14 cellular contexts compared by ENCODE assay signal in genomic region chr7:55588379-55588699, GRCh38.
"Had no signal": no experiment of that assay in that cellular context is flagged by ENCODE, and none has a peak within 500 bp of the region (broad histone marks: within the 10 kb centered on the region; RNA-seq: fewer than 3 reads in every experiment).

No MANE protein-coding gene starts in this region.

- H3K9me3 Mint-ChIP-seq: activated CD4-positive, alpha-beta memory T cell treated with anti-CD3 and anti-CD28 coated beads for 36 hours; nephron had no signal

- FAIRE-seq: TTC549 had no signal

- H3K4me1 Mint-ChIP-seq: nephron had no signal

- H3K27me3 ChIP-seq: colonic mucosa, ovary had no signal

- DNase-seq: activated CD4-positive, alpha-beta memory T cell treated with anti-CD3 and anti-CD28 coated beads for 36 hours; activated CD8-positive, alpha-beta memory T cell treated with anti-CD3 and anti-CD28 coated beads, Interleukin-2, amount 50 U/mL, for 4 hours; activated naive CD4-positive, alpha-beta T cell treated with Interleukin-2 at 50 U/mL for 16 hours; colonic mucosa; effector CD8-positive, alpha-beta T cell; left ventricle myocardium superior; mesendoderm; ovary; stimulated activated CD4-positive, alpha-beta T cell treated with anti-CD3 and anti-CD28 coated beads, Interleukin-4, amount 100 ng/mL, for 1 hour; stimulated activated CD8-positive, alpha-beta memory T cell treated with anti-CD3 and anti-CD28 coated beads, Interleukin-4, amount 100 ng/mL, for 48 hours; T-helper 2 cell had no signal

- H3K36me3 Mint-ChIP-seq: activated CD4-positive, alpha-beta memory T cell treated with anti-CD3 and anti-CD28 coated beads for 36 hours had no signal

- H3K4me1 ChIP-seq: colonic mucosa had no signal

- H3K27ac Mint-ChIP-seq: activated CD4-positive, alpha-beta memory T cell treated with anti-CD3 and anti-CD28 coated beads for 36 hours; nephron had no signal

- H3K27me3 Mint-ChIP-seq: activated CD4-positive, alpha-beta memory T cell treated with anti-CD3 and anti-CD28 coated beads for 36 hours had no signal

- H3K9me3 ChIP-seq: colonic mucosa, gastroesophageal sphincter, ovary had no signal

- H3K27ac ChIP-seq: colonic mucosa, gastroesophageal sphincter, ovary had no signal

- H3K4me3 ChIP-seq: colonic mucosa, gastroesophageal sphincter, ovary had no signal

- H3K4me3 Mint-ChIP-seq: activated CD4-positive, alpha-beta memory T cell treated with anti-CD3 and anti-CD28 coated beads for 36 hours; nephron had no signal

- ATAC-seq: gastroesophageal sphincter, left ventricle myocardium superior had no signal

- H3K36me3 ChIP-seq: colonic mucosa, gastroesophageal sphincter, ovary had no signal
